In genomic region chr7:108097703-108098102, GRCh38 we compare ENCODE assay signal across 1 cellular context.
A peak's percentile ranks its signal among the peaks of the same experiment; 100 is the strongest.
TF ChIP-seq lines count a peak whose summit lies in the region.

No MANE protein-coding gene starts in this region.

TF ChIP-seq in K562, 482 proteins besides CTCF, POLR2A, EP300 and RAD21 (continued from another document):
- no peak for TF ChIP-seq CUX1 (CRISPR knock-in tag; IDR thresholded peaks at IDR 0.05)
- TF ChIP-seq BRD9 (IDR thresholded peaks at IDR 0.05; ENCODE audit: low read depth, partially characterized antibody), result peak; percentile 50
- TF ChIP-seq, protein P1, sequence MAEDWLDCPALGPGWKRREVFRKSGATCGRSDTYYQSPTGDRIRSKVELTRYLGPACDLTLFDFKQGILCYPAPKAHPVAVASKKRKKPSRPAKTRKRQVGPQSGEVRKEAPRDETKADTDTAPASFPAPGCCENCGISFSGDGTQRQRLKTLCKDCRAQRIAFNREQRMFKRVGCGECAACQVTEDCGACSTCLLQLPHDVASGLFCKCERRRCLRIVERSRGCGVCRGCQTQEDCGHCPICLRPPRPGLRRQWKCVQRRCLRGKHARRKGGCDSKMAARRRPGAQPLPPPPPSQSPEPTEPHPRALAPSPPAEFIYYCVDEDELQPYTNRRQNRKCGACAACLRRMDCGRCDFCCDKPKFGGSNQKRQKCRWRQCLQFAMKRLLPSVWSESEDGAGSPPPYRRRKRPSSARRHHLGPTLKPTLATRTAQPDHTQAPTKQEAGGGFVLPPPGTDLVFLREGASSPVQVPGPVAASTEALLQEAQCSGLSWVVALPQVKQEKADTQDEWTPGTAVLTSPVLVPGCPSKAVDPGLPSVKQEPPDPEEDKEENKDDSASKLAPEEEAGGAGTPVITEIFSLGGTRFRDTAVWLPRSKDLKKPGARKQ (CRISPR knock-in tag; IDR thresholded peaks at IDR 0.05), result 0 out of 2 replicates have a peak, but pooled peaks have one; percentile 3
- no peak for TF ChIP-seq MTA3 (IDR thresholded peaks at IDR 0.05; ENCODE audit: borderline replicate concordance)
- TF ChIP-seq SRF (CRISPR knock-in tag; IDR thresholded peaks at IDR 0.05), result no peak
- TF ChIP-seq, protein P2, sequence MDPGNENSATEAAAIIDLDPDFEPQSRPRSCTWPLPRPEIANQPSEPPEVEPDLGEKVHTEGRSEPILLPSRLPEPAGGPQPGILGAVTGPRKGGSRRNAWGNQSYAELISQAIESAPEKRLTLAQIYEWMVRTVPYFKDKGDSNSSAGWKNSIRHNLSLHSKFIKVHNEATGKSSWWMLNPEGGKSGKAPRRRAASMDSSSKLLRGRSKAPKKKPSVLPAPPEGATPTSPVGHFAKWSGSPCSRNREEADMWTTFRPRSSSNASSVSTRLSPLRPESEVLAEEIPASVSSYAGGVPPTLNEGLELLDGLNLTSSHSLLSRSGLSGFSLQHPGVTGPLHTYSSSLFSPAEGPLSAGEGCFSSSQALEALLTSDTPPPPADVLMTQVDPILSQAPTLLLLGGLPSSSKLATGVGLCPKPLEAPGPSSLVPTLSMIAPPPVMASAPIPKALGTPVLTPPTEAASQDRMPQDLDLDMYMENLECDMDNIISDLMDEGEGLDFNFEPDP (CRISPR knock-in tag; IDR thresholded peaks at IDR 0.05), result no peak
- TF ChIP-seq GTF2B (IDR thresholded peaks at IDR 0.05; ENCODE audit: extremely low read depth, insufficient read length), result no peak
- TF ChIP-seq KAT8 (IDR thresholded peaks at IDR 0.05; ENCODE audit: low read depth), result no peak
- no peak for TF ChIP-seq TBP (optimal IDR thresholded peaks at IDR 0.05; ENCODE audit: low read depth, low read length)
- TF ChIP-seq GATAD2A (IDR thresholded peaks at IDR 0.05), result no peak
- TF ChIP-seq ELF1 (tag; IDR thresholded peaks at IDR 0.05), result no peak
- no peak for TF ChIP-seq IRF1 (CRISPR knock-in tag; IDR thresholded peaks at IDR 0.05; ENCODE audit: borderline replicate concordance)
- TF ChIP-seq RNF219 (CRISPR knock-in tag; IDR thresholded peaks at IDR 0.05), result no peak
- TF ChIP-seq DACH1 (IDR thresholded peaks at IDR 0.05; ENCODE audit: partially characterized antibody), result no peak
- TF ChIP-seq TRIM24 (IDR thresholded peaks at IDR 0.05), result 0 out of 4 replicates have a peak, but pooled peaks of 1 of the 2 experiments have one; percentile 9
- no peak for TF ChIP-seq RBFOX2 (IDR thresholded peaks at IDR 0.05; ENCODE audit: low read depth, low read length)
- no peak for TF ChIP-seq NR4A1 (CRISPR knock-in tag; IDR thresholded peaks at IDR 0.05)
- TF ChIP-seq NR4A1 (tag; IDR thresholded peaks at IDR 0.05), result no peak
- peak; percentile 28; the same call in 1 of the 2 replicates for TF ChIP-seq SMC3 (conservative IDR thresholded peaks at IDR 0.05; ENCODE audit: insufficient read depth, low read depth, low read length)
TF ChIP-seq in K562: peak in this region for 14.
